Comparison of ENCODE assay signal across 30 cellular contexts in the genomic region with DNA sequence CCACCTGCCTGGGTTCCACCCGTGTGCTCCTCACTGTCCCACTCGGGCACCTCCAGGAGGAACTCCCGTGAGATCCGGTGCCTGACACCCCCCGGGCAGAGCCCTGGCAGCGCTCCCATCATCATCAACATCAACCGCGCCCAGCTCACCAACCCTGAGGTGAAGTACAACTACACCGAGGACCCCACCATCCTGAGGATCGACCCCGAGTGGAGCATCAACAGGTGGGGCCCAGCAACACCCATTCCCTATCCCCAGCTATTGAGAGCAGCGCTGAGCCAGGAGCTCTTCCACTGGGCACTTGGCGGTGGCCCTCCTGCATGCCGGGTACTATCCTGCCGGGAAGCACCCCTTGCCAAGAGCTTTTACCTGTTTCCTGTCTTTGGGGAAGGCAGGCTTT.
"Had no signal": no experiment of that assay in that cellular context is flagged by ENCODE, and none has a peak within 500 bp of the region (broad histone marks: within the 10 kb centered on the region; RNA-seq: fewer than 3 reads in every experiment).

No MANE protein-coding gene starts in this region.

- H3K4me1 Mint-ChIP-seq: immature natural killer cell, natural killer cell had no signal

- H3K4me3 Mint-ChIP-seq: immature natural killer cell; mesothelial cell of epicardium; naive B cell; natural killer cell; stimulated activated naive B cell treated with anti-CD40 and anti-IgM and Interleukin-4, amounts not matched to agents 10 μg/mL and 1 μg/mL and 100 μg/mL, for 72 hours had no signal

- H3K27me3 Mint-ChIP-seq: naive B cell; stimulated activated naive B cell treated with anti-CD40 and anti-IgM and Interleukin-4, amounts not matched to agents 10 μg/mL and 1 μg/mL and 100 μg/mL, for 72 hours had no signal

- H3K27ac ChIP-seq: left lung, lower lobe of right lung, pancreas, prostate gland, skin epidermis, stomach, testis, upper lobe of right lung had no signal

- H3K9me3 ChIP-seq: left lung, lower lobe of right lung, pancreas, prostate gland, stomach, testis, tibial artery, upper lobe of right lung had no signal

- H3K27me3 ChIP-seq: left lung, pancreas, stomach, testis, tibial artery, upper lobe of right lung had no signal

- H3K36me3 Mint-ChIP-seq: immature natural killer cell, natural killer cell had no signal

- DNase-seq: hippocampal formation; immature natural killer cell; kidney; left colon; left lung; lower lobe of right lung; mammary epithelial cell; mesendoderm; naive B cell; natural killer cell; nucleus accumbens; pancreas; posterior cingulate gyrus; retina; right cardiac atrium; stimulated activated CD4-positive, alpha-beta T cell treated with anti-CD3 and anti-CD28 coated beads, Interleukin-12 subunit alpha, Interleukin-12 subunit beta, amount 100 ng/mL, for 4 hours; stimulated activated CD4-positive, alpha-beta T cell treated with anti-CD3 and anti-CD28 coated beads, Interleukin-15, amount 100 ng/mL, for 24 hours; stimulated activated CD4-positive, alpha-beta T cell treated with anti-CD3 and anti-CD28 coated beads, Interleukin-2, amount 100 ng/mL, for 24 hours; stimulated activated CD4-positive, alpha-beta T cell treated with anti-CD3 and anti-CD28 coated beads, Interleukin-4, amount 100 ng/mL, for 1 hour; stimulated activated naive B cell treated with anti-CD40 and anti-IgM and Interleukin-4, amounts not matched to agents 10 μg/mL and 1 μg/mL and 100 μg/mL, for 72 hours; stimulated activated naive CD8-positive, alpha-beta T cell treated with anti-CD3 and anti-CD28 coated beads, Interleukin-15, Interleukin-2, amounts not matched to agents 100 U/mL and 50 U/mL, for 24 hours; stomach; trophoblast cell; upper lobe of right lung had no signal

- H3K9me3 Mint-ChIP-seq: immature natural killer cell; mesothelial cell of epicardium; naive B cell; natural killer cell; stimulated activated naive B cell treated with anti-CD40 and anti-IgM and Interleukin-4, amounts not matched to agents 10 μg/mL and 1 μg/mL and 100 μg/mL, for 72 hours had no signal

- H3K4me1 ChIP-seq: left lung, lower lobe of right lung, pancreas, prostate gland, stomach, testis, upper lobe of right lung had no signal

- ATAC-seq: left colon; left lung; lower lobe of right lung; natural killer cell; pancreas; right cardiac atrium; sciatic nerve; stimulated activated naive B cell treated with anti-CD40 and anti-IgM and Interleukin-4, amounts not matched to agents 10 μg/mL and 1 μg/mL and 100 μg/mL, for 72 hours; stimulated activated naive CD8-positive, alpha-beta T cell treated with anti-CD3 and anti-CD28 coated beads, Interleukin-15, Interleukin-2, amounts not matched to agents 100 U/mL and 50 U/mL, for 24 hours; upper lobe of right lung had no signal

- H3K27ac Mint-ChIP-seq: immature natural killer cell; mesothelial cell of epicardium; naive B cell; natural killer cell; stimulated activated naive B cell treated with anti-CD40 and anti-IgM and Interleukin-4, amounts not matched to agents 10 μg/mL and 1 μg/mL and 100 μg/mL, for 72 hours had no signal

- H3K4me3 ChIP-seq: left lung, lower lobe of right lung, pancreas, prostate gland, skin epidermis, stomach, testis, tibial artery, upper lobe of right lung had no signal
